ENCODE assay signal across 1 cellular context in genomic region chr1:26541816-26542711, GRCh38.
A peak's percentile ranks its signal among the peaks of the same experiment; 100 is the strongest.
TF ChIP-seq lines count a peak whose summit lies in the region.

No MANE protein-coding gene starts in this region.

TF ChIP-seq in HEK293, 187 proteins besides CTCF, POLR2A, EP300 and RAD21 (continued from another document):
- peak; percentile 77 for TF ChIP-seq ZFHX2 (tag by site-specific recombination; conservative IDR thresholded peaks at IDR 0.05)
- no peak for TF ChIP-seq ZNF155 (tag by site-specific recombination; IDR thresholded peaks at IDR 0.05)
- no peak for TF ChIP-seq ZNF433 (tag by site-specific recombination; IDR thresholded peaks at IDR 0.05; ENCODE audit: low read depth)
- TF ChIP-seq ZNF121 (tag by site-specific recombination; IDR thresholded peaks at IDR 0.05), result no peak
